ENCODE assay signal across 19 cellular contexts in genomic region chr15:65196637-65197336, GRCh38. TPM values are rescaled to one million over a fixed set of nuclear protein-coding genes. Genes with fewer than 3 reads are reported as not detected.
"Had no signal": no experiment of that assay in that cellular context is flagged by ENCODE, and none has a peak within 500 bp of the region (broad histone marks: within the 10 kb centered on the region; RNA-seq: fewer than 3 reads in every experiment).

No MANE protein-coding gene starts in this region.

- H3K36me3 Mint-ChIP-seq: activated naive CD4-positive, alpha-beta T cell treated with anti-CD3 and anti-CD28 coated beads, Interleukin-2, amount 50 U/mL, for 24 hours; naive B cell had no signal

- ATAC-seq: mucosa of descending colon, psoas muscle, right cardiac atrium had no signal

- DNase-seq: activated CD4-positive, alpha-beta memory T cell treated with anti-CD3 and anti-CD28 coated beads, Interleukin-2, amount 10 ng/mL, durations not matched to agents 7 days and 5 days; activated CD4-positive, alpha-beta T cell treated with anti-CD3 and anti-CD28 coated beads for 4 hours; activated T-cell treated with anti-CD3 and anti-CD28 coated beads, Interleukin-2, amount 50 U/mL, for 24 hours; cerebellar nuclear complex; effector CD8-positive, alpha-beta T cell; esophagus squamous epithelium; heart right ventricle; mucosa of descending colon; naive B cell; psoas muscle; right cardiac atrium; stimulated activated CD4-positive, alpha-beta T cell treated with anti-CD3 and anti-CD28 coated beads, Interleukin-4, amount 100 ng/mL, for 1 hour; uterus had no signal

- H3K27me3 ChIP-seq: esophagus squamous epithelium, heart right ventricle, uterus had no signal

- H3K4me2 ChIP-seq: smooth muscle cell had no signal

- H3K27ac Mint-ChIP-seq: activated CD4-positive, alpha-beta memory T cell treated with anti-CD3 and anti-CD28 coated beads, Interleukin-2, amount 10 ng/mL, durations not matched to agents 7 days and 5 days; activated naive CD4-positive, alpha-beta T cell treated with anti-CD3 and anti-CD28 coated beads, Interleukin-2, amount 50 U/mL, for 24 hours; activated T-cell treated with anti-CD3 and anti-CD28 coated beads, Interleukin-2, amount 50 U/mL, for 24 hours; activated T-helper 2 cell treated with anti-CD3 and anti-CD28 coated beads, Interferon-gamma antibody, Interleukin-2, Interleukin-4, amounts not matched to agents 10 μg/mL and 5 μg/mL and 100 μg/mL, durations not matched to agents 14 hours and 24 hours and 36 hours; memory B cell had no signal

- H3K4me3 Mint-ChIP-seq: activated CD4-positive, alpha-beta memory T cell treated with anti-CD3 and anti-CD28 coated beads, Interleukin-2, amount 10 ng/mL, durations not matched to agents 7 days and 5 days; activated naive CD4-positive, alpha-beta T cell treated with anti-CD3 and anti-CD28 coated beads, Interleukin-2, amount 50 U/mL, for 24 hours; activated T-cell treated with anti-CD3 and anti-CD28 coated beads, Interleukin-2, amount 50 U/mL, for 24 hours; memory B cell; naive B cell; neural crest cell had no signal

- H3K9me3 Mint-ChIP-seq: activated CD4-positive, alpha-beta memory T cell treated with anti-CD3 and anti-CD28 coated beads, Interleukin-2, amount 10 ng/mL, durations not matched to agents 7 days and 5 days; activated naive CD4-positive, alpha-beta T cell treated with anti-CD3 and anti-CD28 coated beads, Interleukin-2, amount 50 U/mL, for 24 hours; activated T-cell treated with anti-CD3 and anti-CD28 coated beads, Interleukin-2, amount 50 U/mL, for 24 hours; activated T-helper 2 cell treated with anti-CD3 and anti-CD28 coated beads, Interferon-gamma antibody, Interleukin-2, Interleukin-4, amounts not matched to agents 10 μg/mL and 5 μg/mL and 100 μg/mL, durations not matched to agents 14 hours and 24 hours and 36 hours; memory B cell; naive B cell; neural crest cell had no signal

- H3K4me1 ChIP-seq: psoas muscle, uterus had no signal

- H3K36me3 ChIP-seq: esophagus squamous epithelium, heart right ventricle, uterus had no signal

- H3K4me1 Mint-ChIP-seq: activated CD4-positive, alpha-beta memory T cell treated with anti-CD3 and anti-CD28 coated beads, Interleukin-2, amount 10 ng/mL, durations not matched to agents 7 days and 5 days; activated naive CD4-positive, alpha-beta T cell treated with anti-CD3 and anti-CD28 coated beads, Interleukin-2, amount 50 U/mL, for 24 hours; naive B cell; neural crest cell had no signal

- H3K27ac ChIP-seq: psoas muscle had no signal

- H3K9me3 ChIP-seq: esophagus squamous epithelium, heart right ventricle, mucosa of descending colon, psoas muscle, uterus had no signal

- H3K4me3 ChIP-seq: esophagus squamous epithelium, heart right ventricle, mucosa of descending colon, psoas muscle, smooth muscle cell, uterus had no signal

RNA-seq across cellular contexts. Expression of gene CILP, which starts 14.5 kb away (rescaled TPM):
- total RNA-seq: activated CD4-positive, alpha-beta memory T cell treated with anti-CD3 and anti-CD28 coated beads, Interleukin-2, amount 10 ng/mL, durations not matched to agents 7 days and 5 days; endothelial cell of umbilical vein had no signal
